In the genomic region with DNA sequence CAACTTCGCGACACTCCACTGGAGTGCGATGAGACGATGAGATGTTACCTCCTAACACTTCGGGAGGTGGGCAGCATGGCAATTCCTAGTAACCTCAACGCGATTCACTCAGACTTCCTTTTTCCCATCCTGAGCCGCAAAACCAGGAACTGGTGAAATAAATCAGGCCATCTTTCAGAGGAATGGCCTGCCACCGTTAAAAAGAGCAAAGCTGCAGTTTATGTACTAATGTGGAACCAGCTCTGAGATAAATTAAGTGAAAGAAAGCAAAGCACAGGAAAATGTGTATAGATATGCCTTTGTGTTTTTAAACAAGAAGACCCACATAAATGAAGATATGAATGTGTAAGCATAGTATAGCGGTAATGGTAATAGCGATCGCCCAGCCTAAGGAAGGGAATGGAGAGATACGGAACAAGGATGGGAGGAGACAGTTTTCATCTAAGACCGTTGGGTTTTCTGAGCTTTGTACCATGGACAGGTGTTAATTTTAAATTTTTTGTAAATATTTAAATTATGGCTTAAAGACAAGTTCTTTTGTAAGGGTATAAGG, we compare ENCODE assay signal across 8 cellular contexts. TPM values are rescaled to one million over a fixed set of nuclear protein-coding genes. Genes with fewer than 3 reads are reported as not detected.
DNase-seq lines count a peak whose midpoint lies in the region; ATAC-seq, FAIRE-seq and TF ChIP-seq lines count a peak whose summit lies in the region.

No MANE protein-coding gene starts in this region.

- ATAC-seq in mucosa of descending colon, result peak; percentile 2

- intact Hi-C loops in mucosa of descending colon (cut with DNase I, micrococcal nuclease), result no loop called here

- no peaks in the 10 kb centered on the region for H3K9me3 ChIP-seq in mucosa of descending colon

- DNase-seq in NCI-H1105 treated with DMSO at 0.1 percent for 48 hours (lab: John Stamatoyannopoulos, UW) (peak; percentile 85), NCI-H1105 (lab: John Stamatoyannopoulos, UW) (no peak), NCI-H2227 (lab: John Stamatoyannopoulos, UW; ENCODE audit: unreplicated experiment) (peak; percentile 52), bronchial epithelial cell (ENCODE audit: low read depth) (no peak), mucosa of descending colon (no peak), NCI-H446 treated with DMSO at 0.1 percent for 48 hours (lab: John Stamatoyannopoulos, UW) (no peak), foreskin melanocyte (no peak)
- DNase-seq in activated CD8-positive, alpha-beta memory T cell treated with anti-CD3 and anti-CD28 coated beads, Interleukin-2, amount 50 U/mL, for 48 hours, result no peak

- H3K4me3 ChIP-seq in bronchial epithelial cell (ENCODE audit: low read depth, low read length) (peak overlapping the region; percentile 66), mucosa of descending colon (peak overlapping the region; percentile 51)

- no peaks in the 10 kb centered on the region for H3K27me3 ChIP-seq in bronchial epithelial cell (ENCODE audit: control insufficient read depth, insufficient read depth, low read length)

- no peaks in the 10 kb centered on the region for H3K4me1 ChIP-seq in mucosa of descending colon (ENCODE audit: low read depth)

- H3K36me3 ChIP-seq in bronchial epithelial cell (ENCODE audit: control insufficient read depth, insufficient read depth, low read length) (no peaks in the 10 kb centered on the region), mucosa of descending colon (ENCODE audit: low read depth) (peaks cover 6% of the 10 kb centered on the region)

- TF ChIP-seq CTCF in bronchial epithelial cell (IDR thresholded peaks at IDR 0.05; ENCODE audit: insufficient read depth, low read length, severe bottlenecking) (no peak), mucosa of descending colon (IDR thresholded peaks at IDR 0.05) (no peak)

- FAIRE-seq in bronchial epithelial cell (lab: Jason Lieb, UNC), result no peak

RNA-seq across cellular contexts. Expression of a gene that starts 30.7 kb away (rescaled TPM):
- total RNA-seq in bronchial epithelial cell (506 and 514 TPM in 2 replicates), mucosa of descending colon (100 to 1,000 TPM; 130 to 219 (median 166) TPM)

RNA-seq across cellular contexts. Expression of a gene that starts 44.6 kb away (rescaled TPM):
- 43.7 and 80.0 TPM in 2 replicates for total RNA-seq in bronchial epithelial cell
- 100 to 1,000 TPM; 237 to 302 (median 265) TPM for total RNA-seq in mucosa of descending colon

Comparison
In these comparisons a context has a peak if more than half of its experiments do, and no peak if none do; other contexts are left out.
1. DNase-seq: peak in NCI-H1105 treated with DMSO at 0.1 percent for 48 hours (single experiment) and NCI-H2227 (single experiment); none in NCI-H1105 (single experiment), bronchial epithelial cell (single experiment), mucosa of descending colon (0 of 3), NCI-H446 treated with DMSO at 0.1 percent for 48 hours (single experiment), foreskin melanocyte (single experiment) and activated CD8-positive, alpha-beta memory T cell treated with anti-CD3 and anti-CD28 coated beads, Interleukin-2, amount 50 U/mL, for 48 hours (single experiment).